9 cellular contexts compared by ENCODE assay signal in genomic region chr7:137992042-137992737, GRCh38. TPM values are rescaled to one million over a fixed set of nuclear protein-coding genes. Genes with fewer than 3 reads are reported as not detected.
DNase-seq lines count a peak whose midpoint lies in the region; ATAC-seq lines count a peak whose summit lies in the region.
"Had no signal": no experiment of that assay in that cellular context is flagged by ENCODE, and none has a peak within 500 bp of the region (broad histone marks: within the 10 kb centered on the region; RNA-seq: fewer than 3 reads in every experiment).

No MANE protein-coding gene starts in this region.

- no peak for DNase-seq in activated naive CD8-positive, alpha-beta T cell treated with anti-CD3 and anti-CD28 coated beads, Interleukin-2, amount 50 U/mL, for 24 hours
- DNase-seq in activated naive CD8-positive, alpha-beta T cell treated with anti-CD3 and anti-CD28 coated beads for 36 hours = no peak
- peak; percentile 92 for DNase-seq in myocyte (ENCODE audit: low read depth)
- DNase-seq in cerebellum (ENCODE audit: low spot score) = no peak
- no peak for DNase-seq in DMS79 (lab: John Stamatoyannopoulos, UW)
- DNase-seq in NCI-H2196 (lab: John Stamatoyannopoulos, UW; ENCODE audit: unreplicated experiment) = no peak
- DNase-seq in NCI-H2196 treated with DMSO at 0.1 percent for 48 hours (lab: John Stamatoyannopoulos, UW; ENCODE audit: unreplicated experiment) = no peak

- H3K27me3 Mint-ChIP-seq in activated naive CD8-positive, alpha-beta T cell treated with anti-CD3 and anti-CD28 coated beads, Interleukin-2, amount 50 U/mL, for 24 hours = no peaks in the 10 kb centered on the region
- no peaks in the 10 kb centered on the region for H3K27me3 Mint-ChIP-seq in activated naive CD8-positive, alpha-beta T cell treated with anti-CD3 and anti-CD28 coated beads for 36 hours
- no peaks in the 10 kb centered on the region for H3K27me3 Mint-ChIP-seq in dendritic cell treated with granulocyte-macrophage colony-stimulating factor and Interleukin-4, amounts not matched to agents 40 ng/mL and 50 ng/mL, for 4 days
- H3K27me3 Mint-ChIP-seq: activated CD4-positive, alpha-beta T cell treated with anti-CD3 and anti-CD28 coated beads for 36 hours had no signal

- peaks cover 17% of the 10 kb centered on the region for H3K36me3 Mint-ChIP-seq in activated naive CD8-positive, alpha-beta T cell treated with anti-CD3 and anti-CD28 coated beads, Interleukin-2, amount 50 U/mL, for 24 hours (ENCODE audit: low read depth)
- peaks cover 7% of the 10 kb centered on the region for H3K36me3 Mint-ChIP-seq in activated naive CD8-positive, alpha-beta T cell treated with anti-CD3 and anti-CD28 coated beads for 36 hours
- H3K36me3 Mint-ChIP-seq in dendritic cell treated with granulocyte-macrophage colony-stimulating factor and Interleukin-4, amounts not matched to agents 40 ng/mL and 50 ng/mL, for 4 days (ENCODE audit: low read depth) = peaks cover 9% of the 10 kb centered on the region

- peaks cover 33% of the 10 kb centered on the region for H3K4me1 Mint-ChIP-seq in activated naive CD8-positive, alpha-beta T cell treated with anti-CD3 and anti-CD28 coated beads, Interleukin-2, amount 50 U/mL, for 24 hours
- H3K4me1 Mint-ChIP-seq in activated naive CD8-positive, alpha-beta T cell treated with anti-CD3 and anti-CD28 coated beads for 36 hours = peaks cover 17% of the 10 kb centered on the region
- H3K4me1 Mint-ChIP-seq in dendritic cell treated with granulocyte-macrophage colony-stimulating factor and Interleukin-4, amounts not matched to agents 40 ng/mL and 50 ng/mL, for 4 days (ENCODE audit: low read depth) = peaks cover 32% of the 10 kb centered on the region

- no peaks in the 10 kb centered on the region for H3K9me3 Mint-ChIP-seq in activated naive CD8-positive, alpha-beta T cell treated with anti-CD3 and anti-CD28 coated beads, Interleukin-2, amount 50 U/mL, for 24 hours
- no peaks in the 10 kb centered on the region for H3K9me3 Mint-ChIP-seq in activated naive CD8-positive, alpha-beta T cell treated with anti-CD3 and anti-CD28 coated beads for 36 hours
- H3K9me3 Mint-ChIP-seq in dendritic cell treated with granulocyte-macrophage colony-stimulating factor and Interleukin-4, amounts not matched to agents 40 ng/mL and 50 ng/mL, for 4 days = peaks cover 8% of the 10 kb centered on the region

- intact Hi-C loops in dendritic cell treated with granulocyte-macrophage colony-stimulating factor and Interleukin-4, amounts not matched to agents 40 ng/mL and 50 ng/mL, for 4 days (cut with micrococcal nuclease) = no loop called here

- H3K4me3 Mint-ChIP-seq in activated naive CD8-positive, alpha-beta T cell treated with anti-CD3 and anti-CD28 coated beads, Interleukin-2, amount 50 U/mL, for 24 hours = no peak overlapping the region
- H3K4me3 Mint-ChIP-seq in activated naive CD8-positive, alpha-beta T cell treated with anti-CD3 and anti-CD28 coated beads for 36 hours = no peak overlapping the region
- no peak overlapping the region for H3K4me3 Mint-ChIP-seq in dendritic cell treated with granulocyte-macrophage colony-stimulating factor and Interleukin-4, amounts not matched to agents 40 ng/mL and 50 ng/mL, for 4 days
- H3K4me3 Mint-ChIP-seq: activated CD4-positive, alpha-beta T cell treated with anti-CD3 and anti-CD28 coated beads for 36 hours had no signal

- peak overlapping the region; percentile 55 for H3K27ac Mint-ChIP-seq in activated naive CD8-positive, alpha-beta T cell treated with anti-CD3 and anti-CD28 coated beads, Interleukin-2, amount 50 U/mL, for 24 hours
- H3K27ac Mint-ChIP-seq in activated naive CD8-positive, alpha-beta T cell treated with anti-CD3 and anti-CD28 coated beads for 36 hours = no peak overlapping the region
- H3K27ac Mint-ChIP-seq in dendritic cell treated with granulocyte-macrophage colony-stimulating factor and Interleukin-4, amounts not matched to agents 40 ng/mL and 50 ng/mL, for 4 days = peak overlapping the region; percentile 22

- no peak for ATAC-seq in activated naive CD8-positive, alpha-beta T cell treated with anti-CD3 and anti-CD28 coated beads, Interleukin-2, amount 50 U/mL, for 24 hours

RNA-seq across cellular contexts. Expression of gene CREB3L2, which starts 9.7 kb away (rescaled TPM):
- 10 to 100 TPM; 20.4 to 21.8 TPM for total RNA-seq in activated naive CD8-positive, alpha-beta T cell treated with anti-CD3 and anti-CD28 coated beads for 36 hours
- total RNA-seq in myocyte (21.2 and 31.3 TPM in 2 replicates), cerebellum (6.6 TPM)
- polyA plus RNA-seq in myocyte (2012) = 52.1 TPM
